1 cellular context compared by ENCODE assay signal in genomic region chr14:97217094-97217885, GRCh38.
TF ChIP-seq lines count a peak whose summit lies in the region.

No MANE protein-coding gene starts in this region.

TF ChIP-seq in WTC11, 78 proteins besides CTCF, POLR2A, EP300 and RAD21 (continued from another document):
- TF ChIP-seq STAT6 (CRISPR knock-in tag; conservative IDR thresholded peaks at IDR 0.05; ENCODE audit: low read depth) (no peak), PRRX2 (CRISPR knock-in tag; IDR thresholded peaks at IDR 0.05) (no peak)
